In the genomic region with DNA sequence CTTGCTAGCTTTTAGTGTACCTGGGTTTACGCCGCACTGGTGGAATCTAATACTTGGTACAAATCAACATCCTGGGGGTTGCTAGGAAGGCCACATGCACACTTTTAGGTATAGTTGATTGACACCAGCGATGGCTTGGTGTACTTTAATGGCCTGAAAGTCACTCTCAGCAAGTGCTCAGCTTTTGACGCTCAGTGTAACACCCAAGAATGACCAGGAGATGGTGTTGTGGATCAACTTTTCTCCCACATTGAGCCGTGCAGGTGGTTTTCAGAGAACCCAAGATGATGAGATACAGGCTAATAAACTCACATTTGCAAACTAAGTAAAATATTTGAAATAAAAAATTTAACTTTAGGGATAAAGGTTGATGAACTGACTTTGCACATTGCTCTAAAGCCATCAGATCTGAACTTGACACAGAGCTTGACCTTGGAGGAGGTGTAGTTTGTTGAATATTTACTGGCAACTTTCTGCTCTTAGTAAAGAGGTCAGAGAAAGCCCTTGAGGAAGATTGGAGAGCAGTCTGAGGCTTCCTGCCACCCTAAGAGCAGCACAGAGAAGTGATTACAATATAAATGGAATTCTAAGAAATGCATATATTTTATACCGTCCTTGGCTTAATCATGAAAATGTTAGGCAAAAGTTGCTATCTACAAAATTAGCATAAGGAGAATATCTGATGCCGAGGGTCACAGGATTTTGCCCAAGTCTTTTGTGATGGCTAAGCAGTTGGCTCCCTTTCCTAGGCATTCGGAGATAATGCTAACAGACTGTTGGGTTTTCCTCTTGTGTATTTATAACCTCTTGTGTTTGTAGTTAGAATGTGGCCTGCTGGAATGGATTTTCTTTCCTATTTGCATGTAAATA, we compare ENCODE assay signal across 8 cellular contexts.
DNase-seq lines count a peak whose midpoint lies in the region; ATAC-seq, FAIRE-seq and TF ChIP-seq lines count a peak whose summit lies in the region.

No MANE protein-coding gene starts in this region.

- no peak overlapping the region for H3K9ac ChIP-seq in adipocyte (ENCODE audit: low read length)

- intact Hi-C loops in left ventricle myocardium inferior (cut with micrococcal nuclease): no loop called here

- H3K27me3 ChIP-seq in adipocyte (replicated peaks; ENCODE audit: control insufficient read depth, insufficient read depth, low read length) (peaks cover 4% of the 10 kb centered on the region), left ventricle myocardium inferior (ENCODE audit: low read depth) (peaks cover 42% of the 10 kb centered on the region)

- peaks cover 3% of the 10 kb centered on the region for H3K4me1 ChIP-seq in adipocyte (ENCODE audit: control insufficient read depth, insufficient read depth, low read length)
- H3K4me1 ChIP-seq in left ventricle myocardium inferior: no peaks in the 10 kb centered on the region

- H3K9me3 ChIP-seq in adipocyte (ENCODE audit: control insufficient read depth, low read length) (no peaks in the 10 kb centered on the region), left ventricle myocardium inferior (replicated peaks) (no peaks in the 10 kb centered on the region)

- no peak overlapping the region for H3K27ac ChIP-seq in left ventricle myocardium inferior (replicated peaks)

- no peak overlapping the region for H3K4me3 ChIP-seq in adipocyte (ENCODE audit: low read length)
- H3K4me3 ChIP-seq in left ventricle myocardium inferior: no peak overlapping the region

- peak; percentile 8 for DNase-seq in COLO668 (lab: John Stamatoyannopoulos, UW; ENCODE audit: unreplicated experiment)
- no peak for DNase-seq in GM18507 (ENCODE audit: extremely low spot score, insufficient read length, low read depth)
- DNase-seq in NCI-H2227 (lab: John Stamatoyannopoulos, UW; ENCODE audit: unreplicated experiment): peak; percentile 44
- peak; percentile 84 for DNase-seq in adipocyte (ENCODE audit: low read depth)
- DNase-seq in left ventricle myocardium inferior: no peak
- peak; percentile 65 for DNase-seq in renal cortical epithelial cell (ENCODE audit: low read depth)

- H3K36me3 ChIP-seq in adipocyte (ENCODE audit: control insufficient read depth, insufficient read depth, low read length, severe bottlenecking) (no peaks in the 10 kb centered on the region), left ventricle myocardium inferior (no peaks in the 10 kb centered on the region)

- peak; percentile 75 for TF ChIP-seq CTCF in left ventricle myocardium inferior (IDR thresholded peaks at IDR 0.05; ENCODE audit: borderline replicate concordance)

- ATAC-seq in HG02885 (IDR thresholded peaks at IDR 0.05; ENCODE audit: poor library complexity, unreplicated experiment) (peak; percentile 78), HG03432 (IDR thresholded peaks at IDR 0.05; ENCODE audit: unreplicated experiment) (no peak)

- peak; percentile 93 for FAIRE-seq in GM18507 (lab: Jason Lieb, UNC)

Comparison
In these comparisons a context has a peak if more than half of its experiments do, and no peak if none do; other contexts are left out.
1. DNase-seq: peak in COLO668 (single experiment), NCI-H2227 (single experiment), adipocyte (single experiment) and renal cortical epithelial cell (single experiment); none in GM18507 (single experiment) and left ventricle myocardium inferior (single experiment).